In genomic region chr10:89591796-89592271, GRCh38 we compare ENCODE assay signal across 2 cellular contexts.
TF ChIP-seq lines count a peak whose summit lies in the region.

No MANE protein-coding gene starts in this region.

TF ChIP-seq in WTC11, 78 proteins besides CTCF, POLR2A, EP300 and RAD21:
- TF ChIP-seq ARID4B (CRISPR knock-in tag; IDR thresholded peaks at IDR 0.05; ENCODE audit: borderline replicate concordance), result no peak
- TF ChIP-seq JAZF1 (CRISPR knock-in tag; IDR thresholded peaks at IDR 0.05), result no peak
- no peak for TF ChIP-seq E2F1 (CRISPR knock-in tag; IDR thresholded peaks at IDR 0.05)
- TF ChIP-seq TP53 (CRISPR knock-in tag; IDR thresholded peaks at IDR 0.05), result no peak
- TF ChIP-seq ZSCAN18 (CRISPR knock-in tag; IDR thresholded peaks at IDR 0.05), result no peak
- TF ChIP-seq ZNF121 (CRISPR knock-in tag; IDR thresholded peaks at IDR 0.05), result no peak
- TF ChIP-seq EMX1 (CRISPR knock-in tag; IDR thresholded peaks at IDR 0.05), result no peak
- no peak for TF ChIP-seq ZNF138 (CRISPR knock-in tag; conservative IDR thresholded peaks at IDR 0.05)
- TF ChIP-seq AFF4 (CRISPR knock-in tag; IDR thresholded peaks at IDR 0.05; ENCODE audit: borderline replicate concordance), result no peak
- TF ChIP-seq CREB1 (CRISPR knock-in tag; IDR thresholded peaks at IDR 0.05), result no peak

TF ChIP-seq in liver, 16 proteins besides CTCF, POLR2A, EP300 and RAD21 (continued from another document):
- TF ChIP-seq REST (IDR thresholded peaks at IDR 0.05), result peak; percentile 89
- peak; percentile 91 to 94 for TF ChIP-seq HNF4A (conservative IDR thresholded peaks at IDR 0.05)
- peak; percentile 99 to 100 for TF ChIP-seq RXRA (IDR thresholded peaks at IDR 0.05)
